ENCODE assay signal across 1 cellular context in the genomic region with DNA sequence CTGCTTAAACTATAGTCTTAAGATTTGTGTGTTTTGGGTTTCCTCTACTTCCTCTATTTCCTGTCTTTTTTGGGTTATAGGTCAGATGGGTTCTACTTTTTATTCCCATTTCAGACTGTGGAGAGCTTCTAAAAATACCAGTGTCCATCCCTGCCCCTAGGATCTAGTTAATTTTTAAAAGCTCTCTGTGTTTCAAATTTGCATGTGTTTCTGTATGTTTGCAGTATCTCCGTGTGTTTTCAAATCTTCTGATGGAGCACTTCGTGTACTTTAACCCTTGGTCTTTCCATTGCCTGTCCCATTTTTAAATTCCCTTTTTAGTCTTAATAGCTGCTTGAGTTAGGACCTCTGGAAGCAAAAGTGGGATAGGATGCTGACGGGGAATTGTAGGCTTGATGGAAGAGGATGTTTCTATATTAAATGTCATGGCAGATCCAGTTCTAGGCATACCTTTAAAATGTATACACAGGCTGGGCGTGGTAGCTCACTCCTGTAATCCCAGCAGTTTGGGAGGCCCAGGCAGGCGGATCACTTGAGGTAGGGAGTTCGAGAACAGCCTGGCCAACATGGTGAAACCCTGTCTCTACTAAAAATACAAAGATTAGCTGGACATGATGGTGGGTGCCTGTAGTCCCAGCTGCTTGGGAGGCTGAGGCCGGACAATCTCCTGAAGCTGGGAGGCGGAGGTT.
TF ChIP-seq lines count a peak whose summit lies in the region.

No MANE protein-coding gene starts in this region.

TF ChIP-seq in GM23338, 12 proteins besides CTCF, POLR2A, EP300 and RAD21 (continued from another document):
- TF ChIP-seq, protein P1, sequence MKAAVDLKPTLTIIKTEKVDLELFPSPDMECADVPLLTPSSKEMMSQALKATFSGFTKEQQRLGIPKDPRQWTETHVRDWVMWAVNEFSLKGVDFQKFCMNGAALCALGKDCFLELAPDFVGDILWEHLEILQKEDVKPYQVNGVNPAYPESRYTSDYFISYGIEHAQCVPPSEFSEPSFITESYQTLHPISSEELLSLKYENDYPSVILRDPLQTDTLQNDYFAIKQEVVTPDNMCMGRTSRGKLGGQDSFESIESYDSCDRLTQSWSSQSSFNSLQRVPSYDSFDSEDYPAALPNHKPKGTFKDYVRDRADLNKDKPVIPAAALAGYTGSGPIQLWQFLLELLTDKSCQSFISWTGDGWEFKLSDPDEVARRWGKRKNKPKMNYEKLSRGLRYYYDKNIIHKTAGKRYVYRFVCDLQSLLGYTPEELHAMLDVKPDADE (IDR thresholded peaks at IDR 0.05) = no peak
- TF ChIP-seq NANOG (IDR thresholded peaks at IDR 0.05; ENCODE audit: borderline replicate concordance) = no peak
- no peak for TF ChIP-seq ZNF114 (CRISPR knock-in tag; IDR thresholded peaks at IDR 0.05)
- no peak for TF ChIP-seq CREB1 (CRISPR knock-in tag; IDR thresholded peaks at IDR 0.05; ENCODE audit: low read depth)
- no peak for TF ChIP-seq STAT1 (IDR thresholded peaks at IDR 0.05; ENCODE audit: unreplicated experiment)
- TF ChIP-seq EZH2 (IDR thresholded peaks at IDR 0.05; ENCODE audit: low read depth, unreplicated experiment) = no peak
- no peak for TF ChIP-seq EZH2phosphoT487 (IDR thresholded peaks at IDR 0.05; ENCODE audit: unreplicated experiment)
- TF ChIP-seq, protein P2, sequence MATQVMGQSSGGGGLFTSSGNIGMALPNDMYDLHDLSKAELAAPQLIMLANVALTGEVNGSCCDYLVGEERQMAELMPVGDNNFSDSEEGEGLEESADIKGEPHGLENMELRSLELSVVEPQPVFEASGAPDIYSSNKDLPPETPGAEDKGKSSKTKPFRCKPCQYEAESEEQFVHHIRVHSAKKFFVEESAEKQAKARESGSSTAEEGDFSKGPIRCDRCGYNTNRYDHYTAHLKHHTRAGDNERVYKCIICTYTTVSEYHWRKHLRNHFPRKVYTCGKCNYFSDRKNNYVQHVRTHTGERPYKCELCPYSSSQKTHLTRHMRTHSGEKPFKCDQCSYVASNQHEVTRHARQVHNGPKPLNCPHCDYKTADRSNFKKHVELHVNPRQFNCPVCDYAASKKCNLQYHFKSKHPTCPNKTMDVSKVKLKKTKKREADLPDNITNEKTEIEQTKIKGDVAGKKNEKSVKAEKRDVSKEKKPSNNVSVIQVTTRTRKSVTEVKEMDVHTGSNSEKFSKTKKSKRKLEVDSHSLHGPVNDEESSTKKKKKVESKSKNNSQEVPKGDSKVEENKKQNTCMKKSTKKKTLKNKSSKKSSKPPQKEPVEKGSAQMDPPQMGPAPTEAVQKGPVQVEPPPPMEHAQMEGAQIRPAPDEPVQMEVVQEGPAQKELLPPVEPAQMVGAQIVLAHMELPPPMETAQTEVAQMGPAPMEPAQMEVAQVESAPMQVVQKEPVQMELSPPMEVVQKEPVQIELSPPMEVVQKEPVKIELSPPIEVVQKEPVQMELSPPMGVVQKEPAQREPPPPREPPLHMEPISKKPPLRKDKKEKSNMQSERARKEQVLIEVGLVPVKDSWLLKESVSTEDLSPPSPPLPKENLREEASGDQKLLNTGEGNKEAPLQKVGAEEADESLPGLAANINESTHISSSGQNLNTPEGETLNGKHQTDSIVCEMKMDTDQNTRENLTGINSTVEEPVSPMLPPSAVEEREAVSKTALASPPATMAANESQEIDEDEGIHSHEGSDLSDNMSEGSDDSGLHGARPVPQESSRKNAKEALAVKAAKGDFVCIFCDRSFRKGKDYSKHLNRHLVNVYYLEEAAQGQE (IDR thresholded peaks at IDR 0.05; ENCODE audit: unreplicated experiment) = no peak
